In genomic region chr11:59265735-59266134, GRCh38 we compare ENCODE assay signal across 18 cellular contexts. TPM values are rescaled to one million over a fixed set of nuclear protein-coding genes. Genes with fewer than 3 reads are reported as not detected.
DNase-seq lines count a peak whose midpoint lies in the region; ATAC-seq and TF ChIP-seq lines count a peak whose summit lies in the region.
"Had no signal": no experiment of that assay in that cellular context is flagged by ENCODE, and none has a peak within 500 bp of the region (broad histone marks: within the 10 kb centered on the region; RNA-seq: fewer than 3 reads in every experiment).

No MANE protein-coding gene starts in this region.

- no peak overlapping the region for H3K4me2 ChIP-seq in SU-DHL-6 (ENCODE audit: low read depth, low read length, poor library complexity, severe bottlenecking)

- ATAC-seq in naive B cell (ENCODE audit: low read depth in 2 of 2) (no peak), WTC11 (no peak)
- ATAC-seq: HCT116 had no signal

- POLR2A ChIA-PET in WTC11 (lab: Charles Lee) = no interaction called here

- H3K4me1 Mint-ChIP-seq in naive B cell (peaks cover 66 to 93% (median 92%) of the 10 kb centered on the region in 3 donors), WTC11 (peaks cover 3% of the 10 kb centered on the region)

- no peak overlapping the region for H2AFZ ChIP-seq in SU-DHL-6 (ENCODE audit: low read depth, low read length, severe bottlenecking)

- no peaks in the 10 kb centered on the region for H4K20me1 ChIP-seq in SU-DHL-6 (ENCODE audit: low read depth, low read length)

- no peaks in the 10 kb centered on the region for H3K9me3 ChIP-seq in SU-DHL-6 (ENCODE audit: insufficient read depth, low read length)

- peaks cover 39% of the 10 kb centered on the region for H3F3A ChIP-seq in SU-DHL-6 (ENCODE audit: insufficient read depth)

- H3K9me3 Mint-ChIP-seq in naive B cell = no peaks in the 10 kb centered on the region
- H3K9me3 Mint-ChIP-seq in WTC11 = no peaks in the 10 kb centered on the region
- H3K9me3 Mint-ChIP-seq: CD4-positive, alpha-beta T cell had no signal

- no peaks in the 10 kb centered on the region for H3K9me2 ChIP-seq in SU-DHL-6 (replicated peaks; ENCODE audit: insufficient read depth, low read length)

- peaks cover 26% of the 10 kb centered on the region for H3K36me3 ChIP-seq in SU-DHL-6 (ENCODE audit: low read length)

- CTCF ChIA-PET in WTC11 (lab: Charles Lee) = interaction anchor here (1.2 kb wide), 1 partner anchor 94 kb away, joined by 3 read pairs; the partner anchor contains the start of gene DTX4

- H3K27me3 Mint-ChIP-seq in naive B cell = no peaks in the 10 kb centered on the region
- H3K27me3 Mint-ChIP-seq in WTC11 (ENCODE audit: low read depth) = no peaks in the 10 kb centered on the region
- H3K27me3 Mint-ChIP-seq: CD4-positive, alpha-beta T cell had no signal

- H3K27me3 ChIP-seq in SU-DHL-6 (ENCODE audit: low read length) = no peaks in the 10 kb centered on the region

- H3K27ac Mint-ChIP-seq in naive B cell (peak overlapping the region; percentile 87 to 100 (median 90)), WTC11 (no peak overlapping the region)
- H3K27ac Mint-ChIP-seq: CD4-positive, alpha-beta T cell had no signal

- TF ChIP-seq CTCF in SU-DHL-6 (IDR thresholded peaks at IDR 0.05; ENCODE audit: insufficient read depth, low read length, poor library complexity, severe bottlenecking) (no peak), WTC11 (IDR thresholded peaks at IDR 0.05) (no peak)

- peak overlapping the region; percentile 58 for H3K9ac ChIP-seq in SU-DHL-6 (ENCODE audit: low read length)

- peak overlapping the region; percentile 99 for H3K27ac ChIP-seq in SU-DHL-6 (ENCODE audit: low read depth, low read length)
- H3K27ac ChIP-seq: 22Rv1, HL-60 had no signal

- H3K36me3 Mint-ChIP-seq in naive B cell (peaks cover 7 to 12% of the 10 kb centered on the region in 2 donors), WTC11 (no peaks in the 10 kb centered on the region)

- DNase-seq in NCI-H2029 (lab: John Stamatoyannopoulos, UW) (peak; percentile 38), NCI-H2029 treated with DMSO at 0.1 percent for 48 hours (lab: John Stamatoyannopoulos, UW) (no peak), naive B cell (no peak), foreskin melanocyte (no peak), NCI-H187 (lab: John Stamatoyannopoulos, UW) (no peak), WTC11 (ENCODE audit: low spot score) (no peak), NCI-H1092 (lab: John Stamatoyannopoulos, UW) (no peak)
- DNase-seq: Calu3; CD4-positive, alpha-beta T cell; DMS79 had no signal

- no peak overlapping the region for H3K4me3 ChIP-seq in SU-DHL-6 (ENCODE audit: insufficient read depth, low read length, poor library complexity, severe bottlenecking)

- H3K4me3 Mint-ChIP-seq in naive B cell (peak overlapping the region in 1 of 8 donors; percentile 59), WTC11 (no peak overlapping the region)
- H3K4me3 Mint-ChIP-seq: CD4-positive, alpha-beta T cell had no signal

- H3K79me2 ChIP-seq in SU-DHL-6 (ENCODE audit: insufficient read depth, low read length) = no peaks in the 10 kb centered on the region

TF ChIP-seq in WTC11, 78 proteins besides CTCF, POLR2A, EP300 and RAD21:
- no peak for TF ChIP-seq KAT7 (CRISPR knock-in tag; IDR thresholded peaks at IDR 0.05; ENCODE audit: borderline replicate concordance)
- TF ChIP-seq MAX (CRISPR knock-in tag; IDR thresholded peaks at IDR 0.05) = no peak
- no peak for TF ChIP-seq HMGA2 (CRISPR knock-in tag; IDR thresholded peaks at IDR 0.05)
- no peak for TF ChIP-seq ERG (CRISPR knock-in tag; IDR thresholded peaks at IDR 0.05)
- no peak for TF ChIP-seq ESRRA (CRISPR knock-in tag; IDR thresholded peaks at IDR 0.05; ENCODE audit: borderline replicate concordance)
- TF ChIP-seq E2F4 (CRISPR knock-in tag; IDR thresholded peaks at IDR 0.05; ENCODE audit: borderline replicate concordance, low read depth) = no peak
- no peak for TF ChIP-seq E2F1 (CRISPR knock-in tag; IDR thresholded peaks at IDR 0.05)
- TF ChIP-seq ELF4 (CRISPR knock-in tag; IDR thresholded peaks at IDR 0.05; ENCODE audit: low read depth) = no peak
- TF ChIP-seq ZNF281 (CRISPR knock-in tag; IDR thresholded peaks at IDR 0.05) = no peak
- TF ChIP-seq FOXK1 (CRISPR knock-in tag; IDR thresholded peaks at IDR 0.05) = no peak
- no peak for TF ChIP-seq PRRX2 (CRISPR knock-in tag; IDR thresholded peaks at IDR 0.05)
- TF ChIP-seq CREB1 (CRISPR knock-in tag; IDR thresholded peaks at IDR 0.05) = no peak

RNA-seq across cellular contexts. Expression of gene MPEG1, which starts 53.0 kb away (rescaled TPM):
- polyA plus RNA-seq in naive B cell (ENCODE audit: low read depth in 6 of 6) = 10 to 100 TPM; 40.6 to 96.5 (median 79.1) TPM
- 0.05 to 0.09 TPM in 2 of 3 replicates, not detected in the other for total RNA-seq in WTC11 (2021)
- total RNA-seq: A673, Calu3, G401, H4 had no signal
- polyA plus RNA-seq: BJ had no signal
